In the genomic region with DNA sequence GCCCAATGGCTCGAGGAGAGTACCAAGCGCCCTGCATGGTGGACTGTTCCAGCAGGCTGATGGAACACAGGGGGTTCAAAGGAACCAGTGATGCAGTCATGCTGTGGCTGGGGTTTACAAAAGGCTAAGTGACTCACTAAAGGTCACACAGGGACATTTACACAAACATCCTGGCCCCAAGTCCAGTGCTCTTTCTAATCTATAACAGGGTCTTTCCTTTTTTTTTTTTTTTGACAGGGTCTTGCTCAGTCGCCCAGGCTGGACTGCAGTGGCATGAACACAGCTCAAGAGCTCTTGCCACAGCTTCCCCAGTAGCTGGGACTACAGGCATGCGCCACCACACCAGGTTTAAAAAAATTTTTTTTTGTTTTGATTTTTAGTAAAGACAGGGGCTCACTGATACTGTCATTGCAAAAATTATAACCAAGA, we compare ENCODE assay signal across 1 cellular context.
TF ChIP-seq lines count a peak whose summit lies in the region.

No MANE protein-coding gene starts in this region.

TF ChIP-seq in HepG2, 621 proteins besides CTCF, POLR2A, EP300 and RAD21 (continued from another document and continues in another):
- TF ChIP-seq, protein P1, sequence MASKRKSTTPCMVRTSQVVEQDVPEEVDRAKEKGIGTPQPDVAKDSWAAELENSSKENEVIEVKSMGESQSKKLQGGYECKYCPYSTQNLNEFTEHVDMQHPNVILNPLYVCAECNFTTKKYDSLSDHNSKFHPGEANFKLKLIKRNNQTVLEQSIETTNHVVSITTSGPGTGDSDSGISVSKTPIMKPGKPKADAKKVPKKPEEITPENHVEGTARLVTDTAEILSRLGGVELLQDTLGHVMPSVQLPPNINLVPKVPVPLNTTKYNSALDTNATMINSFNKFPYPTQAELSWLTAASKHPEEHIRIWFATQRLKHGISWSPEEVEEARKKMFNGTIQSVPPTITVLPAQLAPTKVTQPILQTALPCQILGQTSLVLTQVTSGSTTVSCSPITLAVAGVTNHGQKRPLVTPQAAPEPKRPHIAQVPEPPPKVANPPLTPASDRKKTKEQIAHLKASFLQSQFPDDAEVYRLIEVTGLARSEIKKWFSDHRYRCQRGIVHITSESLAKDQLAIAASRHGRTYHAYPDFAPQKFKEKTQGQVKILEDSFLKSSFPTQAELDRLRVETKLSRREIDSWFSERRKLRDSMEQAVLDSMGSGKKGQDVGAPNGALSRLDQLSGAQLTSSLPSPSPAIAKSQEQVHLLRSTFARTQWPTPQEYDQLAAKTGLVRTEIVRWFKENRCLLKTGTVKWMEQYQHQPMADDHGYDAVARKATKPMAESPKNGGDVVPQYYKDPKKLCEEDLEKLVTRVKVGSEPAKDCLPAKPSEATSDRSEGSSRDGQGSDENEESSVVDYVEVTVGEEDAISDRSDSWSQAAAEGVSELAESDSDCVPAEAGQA (IDR thresholded peaks at IDR 0.05; ENCODE audit: low read depth): no peak
- TF ChIP-seq, protein P1 (CRISPR knock-in tag; IDR thresholded peaks at IDR 0.05; ENCODE audit: borderline replicate concordance): no peak
- no peak for TF ChIP-seq IKZF1 (IDR thresholded peaks at IDR 0.05)
- TF ChIP-seq, protein P2, sequence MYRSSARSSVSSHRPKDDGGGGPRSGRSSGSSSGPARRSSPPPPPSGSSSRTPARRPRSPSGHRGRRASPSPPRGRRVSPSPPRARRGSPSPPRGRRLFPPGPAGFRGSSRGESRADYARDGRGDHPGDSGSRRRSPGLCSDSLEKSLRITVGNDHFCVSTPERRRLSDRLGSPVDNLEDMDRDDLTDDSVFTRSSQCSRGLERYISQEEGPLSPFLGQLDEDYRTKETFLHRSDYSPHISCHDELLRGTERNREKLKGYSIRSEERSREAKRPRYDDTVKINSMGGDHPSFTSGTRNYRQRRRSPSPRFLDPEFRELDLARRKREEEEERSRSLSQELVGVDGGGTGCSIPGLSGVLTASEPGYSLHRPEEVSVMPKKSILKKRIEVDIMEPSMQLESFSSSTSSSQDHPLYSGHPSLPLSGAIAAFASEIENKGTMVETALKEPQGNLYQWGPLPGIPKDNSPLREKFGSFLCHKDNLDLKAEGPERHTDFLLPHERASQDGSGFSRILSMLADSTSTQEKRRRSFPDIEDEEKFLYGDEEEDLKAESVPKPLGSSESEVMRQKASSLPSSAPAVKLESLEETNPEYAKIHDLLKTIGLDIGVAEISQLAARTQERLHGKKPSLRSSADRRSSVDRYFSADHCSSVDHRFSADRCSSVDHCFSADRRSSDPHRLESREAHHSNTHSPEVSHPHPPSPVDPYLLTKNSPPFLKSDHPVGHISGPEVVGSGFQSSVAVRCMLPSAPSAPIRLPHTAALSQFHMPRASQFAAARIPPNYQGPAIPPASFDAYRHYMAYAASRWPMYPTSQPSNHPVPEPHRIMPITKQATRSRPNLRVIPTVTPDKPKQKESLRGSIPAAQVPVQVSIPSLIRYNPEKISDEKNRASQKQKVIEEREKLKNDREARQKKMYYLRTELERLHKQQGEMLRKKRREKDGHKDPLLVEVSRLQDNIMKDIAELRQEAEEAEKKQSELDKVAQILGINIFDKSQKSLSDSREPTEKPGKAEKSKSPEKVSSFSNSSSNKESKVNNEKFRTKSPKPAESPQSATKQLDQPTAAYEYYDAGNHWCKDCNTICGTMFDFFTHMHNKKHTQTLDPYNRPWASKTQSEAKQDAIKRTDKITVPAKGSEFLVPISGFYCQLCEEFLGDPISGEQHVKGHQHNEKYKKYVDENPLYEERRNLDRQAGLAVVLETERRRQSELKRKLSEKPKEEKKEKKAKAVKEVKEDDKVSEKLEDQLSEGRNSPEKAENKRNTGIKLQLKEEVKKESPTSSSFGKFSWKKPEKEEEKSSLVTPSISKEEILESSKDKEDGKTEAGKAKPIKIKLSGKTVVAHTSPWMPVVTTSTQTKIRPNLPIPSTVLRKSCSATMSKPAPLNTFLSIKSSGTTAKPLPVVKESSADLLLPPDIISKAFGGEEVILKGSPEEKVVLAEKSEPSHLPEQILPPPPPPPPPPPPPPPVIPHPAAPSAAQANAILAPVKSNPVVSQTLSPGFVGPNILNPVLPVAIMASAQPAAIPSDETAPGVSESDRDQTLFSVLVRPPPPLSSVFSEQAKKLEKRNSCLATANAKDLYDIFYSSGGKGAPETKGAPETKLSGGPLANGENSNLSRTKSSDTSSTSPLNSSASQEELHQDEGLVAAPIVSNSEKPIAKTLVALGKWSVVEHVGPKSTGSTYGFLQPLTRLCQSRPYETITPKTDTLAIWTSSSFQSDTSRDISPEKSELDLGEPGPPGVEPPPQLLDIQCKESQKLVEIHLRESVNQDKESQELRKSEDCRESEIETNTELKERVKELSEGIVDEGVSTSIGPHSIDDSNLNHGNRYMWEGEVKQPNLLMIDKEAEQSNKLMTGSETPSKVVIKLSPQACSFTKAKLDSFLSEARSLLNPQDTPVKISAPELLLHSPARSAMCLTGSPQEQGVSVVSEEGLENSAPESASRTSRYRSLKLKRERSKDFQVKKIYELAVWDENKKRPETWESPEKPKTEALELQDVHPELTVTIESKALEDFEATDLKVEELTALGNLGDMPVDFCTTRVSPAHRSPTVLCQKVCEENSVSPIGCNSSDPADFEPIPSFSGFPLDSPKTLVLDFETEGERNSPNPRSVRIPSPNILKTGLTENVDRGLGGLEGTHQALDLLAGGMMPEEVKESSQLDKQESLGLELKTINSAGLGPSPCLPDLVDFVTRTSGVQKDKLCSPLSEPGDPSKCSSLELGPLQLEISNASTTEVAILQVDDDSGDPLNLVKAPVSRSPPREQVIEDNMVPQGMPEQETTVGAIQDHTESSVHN (CRISPR knock-in tag; IDR thresholded peaks at IDR 0.05): no peak
- peak; percentile 72 for TF ChIP-seq RBFOX2 (IDR thresholded peaks at IDR 0.05; ENCODE audit: low read depth, low read length)
- TF ChIP-seq, protein P3, sequence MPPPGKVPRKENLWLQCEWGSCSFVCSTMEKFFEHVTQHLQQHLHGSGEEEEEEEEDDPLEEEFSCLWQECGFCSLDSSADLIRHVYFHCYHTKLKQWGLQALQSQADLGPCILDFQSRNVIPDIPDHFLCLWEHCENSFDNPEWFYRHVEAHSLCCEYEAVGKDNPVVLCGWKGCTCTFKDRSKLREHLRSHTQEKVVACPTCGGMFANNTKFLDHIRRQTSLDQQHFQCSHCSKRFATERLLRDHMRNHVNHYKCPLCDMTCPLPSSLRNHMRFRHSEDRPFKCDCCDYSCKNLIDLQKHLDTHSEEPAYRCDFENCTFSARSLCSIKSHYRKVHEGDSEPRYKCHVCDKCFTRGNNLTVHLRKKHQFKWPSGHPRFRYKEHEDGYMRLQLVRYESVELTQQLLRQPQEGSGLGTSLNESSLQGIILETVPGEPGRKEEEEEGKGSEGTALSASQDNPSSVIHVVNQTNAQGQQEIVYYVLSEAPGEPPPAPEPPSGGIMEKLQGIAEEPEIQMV (CRISPR knock-in tag; IDR thresholded peaks at IDR 0.05; ENCODE audit: low read depth): no peak
- TF ChIP-seq ZNF747 (CRISPR knock-in tag; IDR thresholded peaks at IDR 0.05; ENCODE audit: borderline replicate concordance): peak; percentile 61; the same call in 1 of the 2 replicates
- TF ChIP-seq CBX1 (IDR thresholded peaks at IDR 0.05; ENCODE audit: low read depth): no peak
- TF ChIP-seq PCBP1 (IDR thresholded peaks at IDR 0.05; ENCODE audit: borderline replicate concordance, low read depth, low read length): no peak
- no peak for TF ChIP-seq FOXP1 (IDR thresholded peaks at IDR 0.05)
- peak; percentile 91 for TF ChIP-seq FOXP1 (CRISPR knock-in tag; IDR thresholded peaks at IDR 0.05)
- TF ChIP-seq, protein P4, sequence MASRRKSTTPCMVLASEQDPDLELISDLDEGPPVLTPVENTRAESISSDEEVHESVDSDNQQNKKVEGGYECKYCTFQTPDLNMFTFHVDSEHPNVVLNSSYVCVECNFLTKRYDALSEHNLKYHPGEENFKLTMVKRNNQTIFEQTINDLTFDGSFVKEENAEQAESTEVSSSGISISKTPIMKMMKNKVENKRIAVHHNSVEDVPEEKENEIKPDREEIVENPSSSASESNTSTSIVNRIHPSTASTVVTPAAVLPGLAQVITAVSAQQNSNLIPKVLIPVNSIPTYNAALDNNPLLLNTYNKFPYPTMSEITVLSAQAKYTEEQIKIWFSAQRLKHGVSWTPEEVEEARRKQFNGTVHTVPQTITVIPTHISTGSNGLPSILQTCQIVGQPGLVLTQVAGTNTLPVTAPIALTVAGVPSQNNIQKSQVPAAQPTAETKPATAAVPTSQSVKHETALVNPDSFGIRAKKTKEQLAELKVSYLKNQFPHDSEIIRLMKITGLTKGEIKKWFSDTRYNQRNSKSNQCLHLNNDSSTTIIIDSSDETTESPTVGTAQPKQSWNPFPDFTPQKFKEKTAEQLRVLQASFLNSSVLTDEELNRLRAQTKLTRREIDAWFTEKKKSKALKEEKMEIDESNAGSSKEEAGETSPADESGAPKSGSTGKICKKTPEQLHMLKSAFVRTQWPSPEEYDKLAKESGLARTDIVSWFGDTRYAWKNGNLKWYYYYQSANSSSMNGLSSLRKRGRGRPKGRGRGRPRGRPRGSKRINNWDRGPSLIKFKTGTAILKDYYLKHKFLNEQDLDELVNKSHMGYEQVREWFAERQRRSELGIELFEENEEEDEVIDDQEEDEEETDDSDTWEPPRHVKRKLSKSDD (CRISPR knock-in tag; IDR thresholded peaks at IDR 0.05; ENCODE audit: low read depth): no peak
- TF ChIP-seq, protein P5, sequence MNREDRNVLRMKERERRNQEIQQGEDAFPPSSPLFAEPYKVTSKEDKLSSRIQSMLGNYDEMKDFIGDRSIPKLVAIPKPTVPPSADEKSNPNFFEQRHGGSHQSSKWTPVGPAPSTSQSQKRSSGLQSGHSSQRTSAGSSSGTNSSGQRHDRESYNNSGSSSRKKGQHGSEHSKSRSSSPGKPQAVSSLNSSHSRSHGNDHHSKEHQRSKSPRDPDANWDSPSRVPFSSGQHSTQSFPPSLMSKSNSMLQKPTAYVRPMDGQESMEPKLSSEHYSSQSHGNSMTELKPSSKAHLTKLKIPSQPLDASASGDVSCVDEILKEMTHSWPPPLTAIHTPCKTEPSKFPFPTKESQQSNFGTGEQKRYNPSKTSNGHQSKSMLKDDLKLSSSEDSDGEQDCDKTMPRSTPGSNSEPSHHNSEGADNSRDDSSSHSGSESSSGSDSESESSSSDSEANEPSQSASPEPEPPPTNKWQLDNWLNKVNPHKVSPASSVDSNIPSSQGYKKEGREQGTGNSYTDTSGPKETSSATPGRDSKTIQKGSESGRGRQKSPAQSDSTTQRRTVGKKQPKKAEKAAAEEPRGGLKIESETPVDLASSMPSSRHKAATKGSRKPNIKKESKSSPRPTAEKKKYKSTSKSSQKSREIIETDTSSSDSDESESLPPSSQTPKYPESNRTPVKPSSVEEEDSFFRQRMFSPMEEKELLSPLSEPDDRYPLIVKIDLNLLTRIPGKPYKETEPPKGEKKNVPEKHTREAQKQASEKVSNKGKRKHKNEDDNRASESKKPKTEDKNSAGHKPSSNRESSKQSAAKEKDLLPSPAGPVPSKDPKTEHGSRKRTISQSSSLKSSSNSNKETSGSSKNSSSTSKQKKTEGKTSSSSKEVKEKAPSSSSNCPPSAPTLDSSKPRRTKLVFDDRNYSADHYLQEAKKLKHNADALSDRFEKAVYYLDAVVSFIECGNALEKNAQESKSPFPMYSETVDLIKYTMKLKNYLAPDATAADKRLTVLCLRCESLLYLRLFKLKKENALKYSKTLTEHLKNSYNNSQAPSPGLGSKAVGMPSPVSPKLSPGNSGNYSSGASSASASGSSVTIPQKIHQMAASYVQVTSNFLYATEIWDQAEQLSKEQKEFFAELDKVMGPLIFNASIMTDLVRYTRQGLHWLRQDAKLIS (CRISPR knock-in tag; IDR thresholded peaks at IDR 0.05): no peak
- TF ChIP-seq PCBP2 (optimal IDR thresholded peaks at IDR 0.05; ENCODE audit: low read depth, low read length, poor library complexity, severe bottlenecking): no peak
- no peak for TF ChIP-seq ZNF530 (CRISPR knock-in tag; IDR thresholded peaks at IDR 0.05; ENCODE audit: low read depth)
- TF ChIP-seq JARID2 (CRISPR knock-in tag; IDR thresholded peaks at IDR 0.05; ENCODE audit: insufficient replicate concordance): no peak
- 0 out of 2 replicates have a peak, but pooled peaks have one; percentile 22 for TF ChIP-seq SSRP1 (CRISPR knock-in tag; IDR thresholded peaks at IDR 0.05)
- TF ChIP-seq, protein P6, sequence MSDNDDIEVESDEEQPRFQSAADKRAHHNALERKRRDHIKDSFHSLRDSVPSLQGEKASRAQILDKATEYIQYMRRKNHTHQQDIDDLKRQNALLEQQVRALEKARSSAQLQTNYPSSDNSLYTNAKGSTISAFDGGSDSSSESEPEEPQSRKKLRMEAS (IDR thresholded peaks at IDR 0.05): peak; percentile 66
- TF ChIP-seq CAMTA2 (CRISPR knock-in tag; IDR thresholded peaks at IDR 0.05; ENCODE audit: borderline replicate concordance): no peak
- no peak for TF ChIP-seq ZNF891 (CRISPR knock-in tag; IDR thresholded peaks at IDR 0.05)
- TF ChIP-seq POLR2AphosphoS2 (IDR thresholded peaks at IDR 0.05; ENCODE audit: low read depth, low read length): no peak
- TF ChIP-seq SRSF1 (optimal IDR thresholded peaks at IDR 0.05; ENCODE audit: low read depth, low read length): no peak
- no peak for TF ChIP-seq ATF7-NPFF (CRISPR knock-in tag; IDR thresholded peaks at IDR 0.05; ENCODE audit: low read depth)
